In the genomic region with DNA sequence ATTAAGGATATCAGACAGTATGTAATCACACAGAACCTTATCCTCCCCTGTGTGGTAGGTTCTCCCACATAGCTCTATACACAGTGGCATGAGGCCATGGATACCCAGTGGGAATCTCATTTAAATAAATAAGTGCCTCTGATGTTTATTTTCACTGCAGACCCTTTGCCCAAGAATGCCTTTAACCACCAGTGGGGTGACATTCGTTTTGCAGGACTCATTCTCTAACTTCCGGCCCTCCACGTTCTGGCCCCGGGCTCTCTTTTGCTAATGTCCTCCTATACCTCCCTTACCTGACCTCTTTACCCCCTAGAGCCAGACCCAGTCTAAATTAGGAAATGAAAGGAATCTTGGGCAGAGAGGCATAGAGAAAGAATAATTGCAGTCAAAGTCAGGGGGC, we compare ENCODE assay signal across 1 cellular context.
TF ChIP-seq lines count a peak whose summit lies in the region.

No MANE protein-coding gene starts in this region.

TF ChIP-seq in A549, 52 proteins besides CTCF, POLR2A, EP300 and RAD21 (continued from another document):
- TF ChIP-seq CHD2 (IDR thresholded peaks at IDR 0.05; ENCODE audit: low read length, partially characterized antibody) (no peak), MAZ (IDR thresholded peaks at IDR 0.05; ENCODE audit: borderline replicate concordance, low read depth, low read length) (no peak), SMC3 (IDR thresholded peaks at IDR 0.05) (no peak)
